ENCODE assay signal across 25 cellular contexts in genomic region chr9:89711866-89712265, GRCh38.
"Had no signal": no experiment of that assay in that cellular context is flagged by ENCODE, and none has a peak within 500 bp of the region (broad histone marks: within the 10 kb centered on the region; RNA-seq: fewer than 3 reads in every experiment).

No MANE protein-coding gene starts in this region.

- H3K79me2 ChIP-seq: hepatocyte had no signal

- H3K27me3 ChIP-seq: gastroesophageal sphincter, hepatocyte, pancreas, sigmoid colon, upper lobe of right lung had no signal

- H3K36me3 Mint-ChIP-seq: stimulated activated memory B cell treated with anti-CD40 and anti-IgM and Interleukin-4, amounts not matched to agents 10 μg/mL and 1 μg/mL and 100 μg/mL, for 72 hours had no signal

- H2AFZ ChIP-seq: hepatocyte had no signal

- H3K4me2 ChIP-seq: hepatocyte had no signal

- ATAC-seq: gastroesophageal sphincter; left ventricle myocardium superior; stimulated activated memory B cell treated with anti-CD40 and anti-IgM and Interleukin-4, amounts not matched to agents 10 μg/mL and 1 μg/mL and 100 μg/mL, for 72 hours; stimulated activated naive CD8-positive, alpha-beta T cell treated with anti-CD3 and anti-CD28 coated beads, Interleukin-15, amount 100 ng/mL, for 72 hours; upper lobe of right lung had no signal

- H3K27me3 Mint-ChIP-seq: activated B cell treated with CpG ODN at 0.5 μM for 24 hours; stimulated activated naive CD8-positive, alpha-beta T cell treated with anti-CD3 and anti-CD28 coated beads, Interleukin-15, amount 100 ng/mL, for 72 hours had no signal

- H3K9me3 Mint-ChIP-seq: activated B cell treated with CpG ODN at 0.5 μM for 24 hours; stimulated activated naive CD8-positive, alpha-beta T cell treated with anti-CD3 and anti-CD28 coated beads, Interleukin-15, amount 100 ng/mL, for 72 hours; T-helper 2 cell treated with Interferon-gamma antibody and Interleukin-4, amounts not matched to agents 5 μg/mL and 100 μg/mL, for 36 hours had no signal

- DNase-seq: activated B cell treated with CpG ODN at 0.5 μM for 24 hours; activated CD4-positive, alpha-beta T cell treated with anti-CD3 and anti-CD28 coated beads, Interleukin-2, amount 50 U/mL, for 4 hours; activated CD8-positive, alpha-beta memory T cell treated with anti-CD3 and anti-CD28 coated beads, Interleukin-2, amount 50 U/mL, for 4 hours; activated gamma-delta T cell treated with Interleukin-2 at 50 U/mL for 16 hours; activated naive CD4-positive, alpha-beta T cell treated with anti-CD3 and anti-CD28 coated beads, Interleukin-2, amount 50 U/mL, for 16 hours; activated T-cell treated with anti-CD3 and anti-CD28 coated beads, Interleukin-2, amount 50 U/mL, for 1 hour; anterior cingulate cortex; effector CD8-positive, alpha-beta T cell; islet precursor cell; left ventricle myocardium superior; nucleus accumbens; pancreas; sigmoid colon; small intestine; stimulated activated CD4-positive, alpha-beta T cell treated with anti-CD3 and anti-CD28 coated beads, Interleukin-4, amount 100 ng/mL, for 4 hours; stimulated activated CD8-positive, alpha-beta memory T cell treated with anti-CD3 and anti-CD28 coated beads, Interleukin-4, amount 100 ng/mL, for 48 hours; stimulated activated naive CD8-positive, alpha-beta T cell treated with anti-CD3 and anti-CD28 coated beads, Interleukin-15, amount 100 ng/mL, for 72 hours; substantia nigra; upper lobe of right lung had no signal

- H3K9me3 ChIP-seq: gastroesophageal sphincter, pancreas, prostate gland, sigmoid colon, upper lobe of right lung had no signal

- H3K36me3 ChIP-seq: gastroesophageal sphincter, pancreas, prostate gland, sigmoid colon, upper lobe of right lung had no signal

- H3K27ac Mint-ChIP-seq: activated B cell treated with CpG ODN at 0.5 μM for 24 hours; stimulated activated memory B cell treated with anti-CD40 and anti-IgM and Interleukin-4, amounts not matched to agents 10 μg/mL and 1 μg/mL and 100 μg/mL, for 72 hours; stimulated activated naive CD8-positive, alpha-beta T cell treated with anti-CD3 and anti-CD28 coated beads, Interleukin-15, amount 100 ng/mL, for 72 hours had no signal

- H3K4me3 ChIP-seq: gastroesophageal sphincter, hepatocyte, pancreas, prostate gland, sigmoid colon, upper lobe of right lung had no signal

- H3K27ac ChIP-seq: gastroesophageal sphincter, hepatocyte, pancreas, prostate gland, upper lobe of right lung had no signal

- H3K4me1 ChIP-seq: pancreas, prostate gland had no signal

- FAIRE-seq: colon, pancreas, small intestine had no signal

- H3K4me3 Mint-ChIP-seq: activated B cell treated with CpG ODN at 0.5 μM for 24 hours; stimulated activated memory B cell treated with anti-CD40 and anti-IgM and Interleukin-4, amounts not matched to agents 10 μg/mL and 1 μg/mL and 100 μg/mL, for 72 hours; stimulated activated naive CD8-positive, alpha-beta T cell treated with anti-CD3 and anti-CD28 coated beads, Interleukin-15, amount 100 ng/mL, for 72 hours; T-helper 2 cell treated with Interferon-gamma antibody and Interleukin-4, amounts not matched to agents 5 μg/mL and 100 μg/mL, for 36 hours had no signal
